In genomic region chr5:172531704-172532026, GRCh38 we compare ENCODE assay signal across 20 cellular contexts.
A peak's percentile ranks its signal among the peaks of the same experiment; 100 is the strongest.
DNase-seq lines count a peak whose midpoint lies in the region; ATAC-seq and TF ChIP-seq lines count a peak whose summit lies in the region.
"Had no signal": no experiment of that assay in that cellular context is flagged by ENCODE, and none has a peak within 500 bp of the region (broad histone marks: within the 10 kb centered on the region; RNA-seq: fewer than 3 reads in every experiment).

No MANE protein-coding gene starts in this region.

- no peaks in the 10 kb centered on the region for H3K27me3 ChIP-seq in left ventricle myocardium inferior (ENCODE audit: low read depth)
- no peaks in the 10 kb centered on the region for H3K27me3 ChIP-seq in vagina
- H3K27me3 ChIP-seq: Peyer's patch had no signal

- ATAC-seq in Right ventricle myocardium superior (ENCODE audit: poor library complexity) (no peak), left lobe of liver (no peak), GM21717 (IDR thresholded peaks at IDR 0.05; ENCODE audit: unreplicated experiment) (no peak), HG03378 (IDR thresholded peaks at IDR 0.05; ENCODE audit: unreplicated experiment) (no peak)
- ATAC-seq: GM23338, HepG2 had no signal

- TF ChIP-seq CTCF in left ventricle myocardium inferior (IDR thresholded peaks at IDR 0.05; ENCODE audit: borderline replicate concordance) (no peak), vagina (IDR thresholded peaks at IDR 0.05) (no peak)

- peaks cover 61% of the 10 kb centered on the region for H3K4me1 ChIP-seq in left ventricle myocardium inferior
- H3K4me1 ChIP-seq in vagina = peaks cover 22% of the 10 kb centered on the region

- H3K4me3 ChIP-seq in left ventricle myocardium inferior (no peak overlapping the region), vagina (no peak overlapping the region)
- H3K4me3 ChIP-seq: GM23338, Peyer's patch had no signal

- no peak for TF ChIP-seq POLR2A in vagina (IDR thresholded peaks at IDR 0.05)

- intact Hi-C loops in left ventricle myocardium inferior (cut with micrococcal nuclease) (no loop called here), Right ventricle myocardium superior (cut with DNase I) (no loop called here), vagina (cut with DNase I) (no loop called here)

- H3K36me3 ChIP-seq in left ventricle myocardium inferior = no peaks in the 10 kb centered on the region
- H3K36me3 ChIP-seq in vagina = no peaks in the 10 kb centered on the region
- H3K36me3 ChIP-seq: Peyer's patch had no signal

- DNase-seq in left ventricle myocardium inferior (no peak), Right ventricle myocardium superior (no peak), left lobe of liver (ENCODE audit: low spot score) (peak; percentile 28), vagina (ENCODE audit: extremely low spot score in 2 of 2) (peak; percentile 60 to 87), SHP77 treated with DMSO at 0.1 percent for 48 hours (lab: John Stamatoyannopoulos, UW) (no peak)
- peak; percentile 40 for DNase-seq in activated CD8-positive, alpha-beta memory T cell treated with anti-CD3 and anti-CD28 coated beads, Interleukin-2, amount 50 U/mL, for 48 hours
- DNase-seq: DMS79; KBM-7; NCI-H1694 treated with DMSO at 0.1 percent for 48 hours; NCI-H510A; NCI-H748 treated with DMSO at 0.1 percent for 48 hours; NK-92 treated with Interleukin-12 subunit alpha and Interleukin-12 subunit beta, amount 100 ng/mL, for 24 hours; SHP77; SK-N-SH had no signal

- peak overlapping the region; percentile 75 for H3K27ac ChIP-seq in left ventricle myocardium inferior (replicated peaks)
- H3K27ac ChIP-seq in vagina = no peak overlapping the region
- H3K27ac ChIP-seq: C4-2B, Peyer's patch had no signal

- peaks cover under 1% of the 10 kb centered on the region for H3K9me3 ChIP-seq in left ventricle myocardium inferior (replicated peaks)
- H3K9me3 ChIP-seq in vagina = no peaks in the 10 kb centered on the region
- H3K9me3 ChIP-seq: Peyer's patch, SK-N-SH had no signal

Comparison
In these comparisons a context has a peak if more than half of its experiments do, and no peak if none do; other contexts are left out.
1. DNase-seq: peak in activated CD8-positive, alpha-beta memory T cell treated with anti-CD3 and anti-CD28 coated beads, Interleukin-2, amount 50 U/mL, for 48 hours (single experiment), left lobe of liver (single experiment) and vagina (2 of 2); none in left ventricle myocardium inferior (single experiment), Right ventricle myocardium superior (single experiment) and SHP77 treated with DMSO at 0.1 percent for 48 hours (single experiment).